ENCODE assay signal across 8 cellular contexts in genomic region chr7:44565097-44565794, GRCh38. TPM values are rescaled to one million over a fixed set of nuclear protein-coding genes. Genes with fewer than 3 reads are reported as not detected.
DNase-seq lines count a peak whose midpoint lies in the region; ATAC-seq and TF ChIP-seq lines count a peak whose summit lies in the region.

No MANE protein-coding gene starts in this region.

- H3K4me3 Mint-ChIP-seq in stimulated activated effector memory CD8-positive, alpha-beta T cell treated with anti-CD3 and anti-CD28 coated beads, Interleukin-12 subunit alpha, Interleukin-12 subunit beta, amount 100 ng/mL, for 72 hours = no peak overlapping the region

- no peak overlapping the region for H3K4me3 ChIP-seq in GM12864 (ENCODE audit: low read depth, low read length)
- H3K4me3 ChIP-seq in effector memory CD4-positive, alpha-beta T cell (ENCODE audit: insufficient read depth, low read depth, low read length, poor library complexity, severe bottlenecking) = no peak overlapping the region
- no peak overlapping the region for H3K4me3 ChIP-seq in mesodermal cell (ENCODE audit: extremely low read depth, insufficient read depth, low read length, poor library complexity, severe bottlenecking)

- no peaks in the 10 kb centered on the region for H3K4me1 ChIP-seq in effector memory CD4-positive, alpha-beta T cell (ENCODE audit: control insufficient read depth, insufficient read depth, low read length, poor library complexity, severe bottlenecking)
- H3K4me1 ChIP-seq in mesodermal cell (ENCODE audit: control insufficient read depth, insufficient read depth, low read length, poor library complexity, severe bottlenecking) = peaks cover 15% of the 10 kb centered on the region

- peaks cover 79% of the 10 kb centered on the region for H3K36me3 Mint-ChIP-seq in stimulated activated effector memory CD8-positive, alpha-beta T cell treated with anti-CD3 and anti-CD28 coated beads, Interleukin-12 subunit alpha, Interleukin-12 subunit beta, amount 100 ng/mL, for 72 hours

- H3K27me3 ChIP-seq in effector memory CD4-positive, alpha-beta T cell (replicated peaks; ENCODE audit: control insufficient read depth, insufficient read depth, low read length, poor library complexity, severe bottlenecking) = no peaks in the 10 kb centered on the region

- peak overlapping the region; percentile 2 for H3K27ac ChIP-seq in effector memory CD4-positive, alpha-beta T cell (ENCODE audit: insufficient read depth, low read length, poor library complexity, severe bottlenecking)
- H3K27ac ChIP-seq in mesodermal cell (ENCODE audit: low read depth, low read length, severe bottlenecking) = peak overlapping the region; percentile 36

- DNase-seq in GM12864 (ENCODE audit: low read depth) (no peak), NCI-H774 (lab: John Stamatoyannopoulos, UW) (peak; percentile 21)
- peak; percentile 86 for DNase-seq in activated CD8-positive, alpha-beta memory T cell treated with anti-CD3 and anti-CD28 coated beads for 24 hours
- DNase-seq in effector memory CD4-positive, alpha-beta T cell = peak; percentile 29 to 46 (median 30)
- DNase-seq in stimulated activated effector memory CD8-positive, alpha-beta T cell treated with anti-CD3 and anti-CD28 coated beads, Interleukin-12 subunit alpha, Interleukin-12 subunit beta, amount 100 ng/mL, for 72 hours (ENCODE audit: low spot score in 2 of 2) = peak; percentile 56 to 83

- TF ChIP-seq CTCF in GM12864 (IDR thresholded peaks at IDR 0.05; ENCODE audit: low read depth, low read length, missing control alignments) = peak; percentile 98

- H3K27ac Mint-ChIP-seq in stimulated activated effector memory CD8-positive, alpha-beta T cell treated with anti-CD3 and anti-CD28 coated beads, Interleukin-12 subunit alpha, Interleukin-12 subunit beta, amount 100 ng/mL, for 72 hours = peak overlapping the region; percentile 90

- peaks cover 30% of the 10 kb centered on the region for H3K4me1 Mint-ChIP-seq in stimulated activated effector memory CD8-positive, alpha-beta T cell treated with anti-CD3 and anti-CD28 coated beads, Interleukin-12 subunit alpha, Interleukin-12 subunit beta, amount 100 ng/mL, for 72 hours

- H3K9me3 Mint-ChIP-seq in stimulated activated effector memory CD8-positive, alpha-beta T cell treated with anti-CD3 and anti-CD28 coated beads, Interleukin-12 subunit alpha, Interleukin-12 subunit beta, amount 100 ng/mL, for 72 hours = no peaks in the 10 kb centered on the region

- WGBS in mesodermal cell (ENCODE audit: insufficient coverage in 2 of 2), 2 experiments = 65 to 82% methylated on average over 11 to 12 of the region's 13 CpGs

- H3K36me3 ChIP-seq in effector memory CD4-positive, alpha-beta T cell (ENCODE audit: control insufficient read depth, insufficient read depth, low read length) = peaks cover 62% of the 10 kb centered on the region
- H3K36me3 ChIP-seq in mesodermal cell (ENCODE audit: control insufficient read depth, insufficient read depth, low read length) = peaks cover 61% of the 10 kb centered on the region

- no peaks in the 10 kb centered on the region for H3K9me3 ChIP-seq in effector memory CD4-positive, alpha-beta T cell (ENCODE audit: control insufficient read depth, low read length)
- H3K9me3 ChIP-seq in mesodermal cell (ENCODE audit: control insufficient read depth, low read length) = no peaks in the 10 kb centered on the region

- ATAC-seq in HG02973 (IDR thresholded peaks at IDR 0.05; ENCODE audit: unreplicated experiment) (peak; percentile 60), GM21381 (IDR thresholded peaks at IDR 0.05; ENCODE audit: unreplicated experiment) (no peak)
- ATAC-seq in stimulated activated effector memory CD8-positive, alpha-beta T cell treated with anti-CD3 and anti-CD28 coated beads, Interleukin-12 subunit alpha, Interleukin-12 subunit beta, amount 100 ng/mL, for 72 hours = peak; percentile 84

RNA-seq across cellular contexts. Expression of gene DDX56, which starts 8.5 kb away (rescaled TPM):
- 52.2 TPM for polyA plus RNA-seq in mesodermal cell (2013, experiment 1 of 2)
- 49.1 TPM for polyA plus RNA-seq in mesodermal cell (2013, experiment 2 of 2)

RNA-seq across cellular contexts. Expression of gene TMED4, which starts 16.8 kb away (rescaled TPM):
- 97.2 TPM for polyA plus RNA-seq in mesodermal cell (2013, experiment 1 of 2)
- 81.6 TPM for polyA plus RNA-seq in mesodermal cell (2013, experiment 2 of 2)

RNA-seq across cellular contexts. Expression of gene NPC1L1, which starts 24.1 kb away (rescaled TPM):
- 0.18 TPM for polyA plus RNA-seq in mesodermal cell (2013, experiment 1 of 2)
- polyA plus RNA-seq in mesodermal cell (2013, experiment 2 of 2) = not detected

RNA-seq across cellular contexts. Expression of gene OGDH, which starts 41.2 kb away (rescaled TPM):
- 39.8 TPM for polyA plus RNA-seq in mesodermal cell (2013, experiment 1 of 2)
- 36.7 TPM for polyA plus RNA-seq in mesodermal cell (2013, experiment 2 of 2)
